In genomic region chr1:66300280-66300973, GRCh38 we compare ENCODE assay signal across 10 cellular contexts.
A peak's percentile ranks its signal among the peaks of the same experiment; 100 is the strongest.
DNase-seq lines count a peak whose midpoint lies in the region; ATAC-seq, FAIRE-seq and TF ChIP-seq lines count a peak whose summit lies in the region.
"Had no signal": no experiment of that assay in that cellular context is flagged by ENCODE, and none has a peak within 500 bp of the region (broad histone marks: within the 10 kb centered on the region; RNA-seq: fewer than 3 reads in every experiment).

No MANE protein-coding gene starts in this region.

- DNase-seq in activated T-cell treated with anti-CD3 and anti-CD28 coated beads, Interleukin-2, amount 50 U/mL, for 24 hours = no peak
- no peak for DNase-seq in activated T-cell treated with anti-CD3 and anti-CD28 coated beads, Interleukin-2, amount 50 U/mL, for 1 hour
- no peak for DNase-seq in adipocyte (ENCODE audit: low read depth)
- DNase-seq in HepG2 (ENCODE audit: low spot score) = no peak
- DNase-seq in transverse colon = no peak
- DNase-seq in GM19240 (ENCODE audit: insufficient read length, low spot score) = no peak
- DNase-seq in HuH-7.5 (ENCODE audit: low spot score) = no peak
- no peak for DNase-seq in NK-92 (lab: John Stamatoyannopoulos, UW; ENCODE audit: unreplicated experiment)
- DNase-seq: NCI-H446, posterior cingulate gyrus had no signal

- peak overlapping the region; percentile 76 for H3K9ac ChIP-seq in adipocyte (ENCODE audit: low read length)
- H3K9ac ChIP-seq in HepG2 (ENCODE audit: insufficient read depth, low read depth, low read length) = no peak overlapping the region

- no peak for TF ChIP-seq EP300 in HepG2 (IDR thresholded peaks at IDR 0.05; ENCODE audit: low read depth in 2 of 2, low read length in 2 of 2)
- no peak for TF ChIP-seq EP300 in HepG2 (CRISPR knock-in tag; IDR thresholded peaks at IDR 0.05; ENCODE audit: borderline replicate concordance)
- no peak for TF ChIP-seq EP300 in transverse colon (IDR thresholded peaks at IDR 0.05; ENCODE audit: low read depth)

- intact Hi-C loops in HepG2 (cut with micrococcal nuclease; ENCODE audit: unreplicated experiment) (no loop called here), transverse colon (cut with DNase I; ENCODE audit: low total_unique reads) (no loop called here)

- H3K79me2 ChIP-seq in HepG2 (ENCODE audit: insufficient read depth, low read length) = no peaks in the 10 kb centered on the region

- peaks cover 29% of the 10 kb centered on the region for H3K4me1 ChIP-seq in adipocyte (ENCODE audit: control insufficient read depth, insufficient read depth, low read length)
- 0 out of 2 replicates have a peak, but pooled peaks cover 7% of the 10 kb centered on the region for H3K4me1 ChIP-seq in HepG2 (ENCODE audit: insufficient read depth, low read length)
- H3K4me1 ChIP-seq in transverse colon = peaks cover 0 to 20% (median 2%) of the 10 kb centered on the region in 4 donors

- POLR2A ChIA-PET in HepG2 (lab: Yijun Ruan, JAX) = no interaction called here

- H2AFZ ChIP-seq in HepG2 (ENCODE audit: low read length) = no peak overlapping the region

- TF ChIP-seq CTCF in HepG2 (CRISPR knock-in tag; IDR thresholded peaks at IDR 0.05) (no peak), transverse colon (IDR thresholded peaks at IDR 0.05) (no peak)

- H4K20me1 ChIP-seq in HepG2 (ENCODE audit: insufficient read depth, low read length) = no peaks in the 10 kb centered on the region

- TF ChIP-seq POLR2A in HepG2 (IDR thresholded peaks at IDR 0.05; ENCODE audit: insufficient read depth in 1 of 2, low read depth in 2 of 2, low read length in 2 of 2) (no peak), transverse colon (IDR thresholded peaks at IDR 0.05) (no peak)

- H3K36me3 Mint-ChIP-seq in activated T-cell treated with anti-CD3 and anti-CD28 coated beads, Interleukin-2, amount 50 U/mL, for 24 hours (ENCODE audit: low read depth) = no peaks in the 10 kb centered on the region

- H3K9me3 ChIP-seq in adipocyte (ENCODE audit: control insufficient read depth, low read length) (no peaks in the 10 kb centered on the region), HepG2 (ENCODE audit: low read length) (no peaks in the 10 kb centered on the region), transverse colon (no peaks in the 10 kb centered on the region)

- no peaks in the 10 kb centered on the region for H3K27me3 Mint-ChIP-seq in activated T-cell treated with anti-CD3 and anti-CD28 coated beads, Interleukin-2, amount 50 U/mL, for 24 hours

- TF ChIP-seq RAD21 in HepG2 (CRISPR knock-in tag; IDR thresholded peaks at IDR 0.05) = no peak

- H3K4me2 ChIP-seq in HepG2 (ENCODE audit: low read depth, low read length) = no peak overlapping the region

- H3K27ac ChIP-seq in HepG2 (ENCODE audit: extremely low read length, insufficient read depth, low read length) (no peak overlapping the region), transverse colon (peak overlapping the region; percentile 49 to 67 (median 56))

- H3K36me3 ChIP-seq in adipocyte (ENCODE audit: control insufficient read depth, insufficient read depth, low read length, severe bottlenecking) (no peaks in the 10 kb centered on the region), HepG2 (replicated peaks in 1 of 2; ENCODE audit: control insufficient read depth in 1 of 2, insufficient read depth in 2 of 2, low read length in 2 of 2) (no peaks in the 10 kb centered on the region), transverse colon (no peaks in the 10 kb centered on the region)

- H3K27me3 ChIP-seq in adipocyte (replicated peaks; ENCODE audit: control insufficient read depth, insufficient read depth, low read length) (no peaks in the 10 kb centered on the region), HepG2 (ENCODE audit: control insufficient read depth in 1 of 2, insufficient read depth in 2 of 2, low read length in 2 of 2) (no peaks in the 10 kb centered on the region), transverse colon (no peaks in the 10 kb centered on the region)

- in situ Hi-C loops in HepG2 (cut with HindIII; ENCODE audit: extremely low pct_ligation_motif_present, low pct_unique_long_range_greater_than_20kb) = no loop called here
- in situ Hi-C loops in transverse colon (cut with MboI; ENCODE audit: low pct_ligation_motif_present in 1 of 4, low pct_unique_long_range_greater_than_20kb in 1 of 4, low sequenced_read_pairs in 3 of 4) = no loop called here

- H3K4me3 ChIP-seq in adipocyte (ENCODE audit: low read length) = peak overlapping the region; percentile 67
- no peak overlapping the region for H3K4me3 ChIP-seq in HepG2 (replicated peaks in 1 of 3; ENCODE audit: insufficient read depth in 1 of 3, low read depth in 2 of 3, low read length in 3 of 3)
- no peak overlapping the region for H3K4me3 ChIP-seq in transverse colon

- CTCF ChIA-PET in HepG2 (lab: Yijun Ruan, JAX; ENCODE audit: low intra/inter-chr PET ratio, low total read pairs) = no interaction called here

- FAIRE-seq in HepG2 (lab: Jason Lieb, UNC) = no peak

- peak overlapping the region; percentile 93 for H3K27ac Mint-ChIP-seq in activated T-cell treated with anti-CD3 and anti-CD28 coated beads, Interleukin-2, amount 50 U/mL, for 24 hours

- peaks cover 63% of the 10 kb centered on the region for H3K4me1 Mint-ChIP-seq in activated T-cell treated with anti-CD3 and anti-CD28 coated beads, Interleukin-2, amount 50 U/mL, for 24 hours (ENCODE audit: low read depth)

- H3K9me3 Mint-ChIP-seq in activated T-cell treated with anti-CD3 and anti-CD28 coated beads, Interleukin-2, amount 50 U/mL, for 24 hours = no peaks in the 10 kb centered on the region

- peak overlapping the region; percentile 65 for H3K4me3 Mint-ChIP-seq in activated T-cell treated with anti-CD3 and anti-CD28 coated beads, Interleukin-2, amount 50 U/mL, for 24 hours

- no peak; the same call in none of the 3 replicates for ATAC-seq in HepG2

- WGBS in HepG2 (ENCODE audit: low lambda C conversion rate) = 26% methylated on average over 7 of the region's 7 CpGs
- WGBS in transverse colon (ENCODE audit: low coverage in 1 of 2), 2 donors = 76 to 87% methylated on average over 7 of the region's 7 CpGs

- BruUV-seq in HepG2 (replicated peaks; lab: Mats Ljungman, UMichigan) = no TSS peak

TF ChIP-seq in HepG2, 621 proteins besides CTCF, POLR2A, EP300 and RAD21:
- peak; percentile 65 for TF ChIP-seq CEBPB (IDR thresholded peaks at IDR 0.05; ENCODE audit: borderline replicate concordance, low read depth, low read length)
- peak; percentile 37; the same call in 1 of the 2 replicates for TF ChIP-seq CEBPG (CRISPR knock-in tag; IDR thresholded peaks at IDR 0.05)
- no peak for TF ChIP-seq ZNF777 (CRISPR knock-in tag; IDR thresholded peaks at IDR 0.05)
